Comparison of ENCODE assay signal across 8 cellular contexts in the genomic region with DNA sequence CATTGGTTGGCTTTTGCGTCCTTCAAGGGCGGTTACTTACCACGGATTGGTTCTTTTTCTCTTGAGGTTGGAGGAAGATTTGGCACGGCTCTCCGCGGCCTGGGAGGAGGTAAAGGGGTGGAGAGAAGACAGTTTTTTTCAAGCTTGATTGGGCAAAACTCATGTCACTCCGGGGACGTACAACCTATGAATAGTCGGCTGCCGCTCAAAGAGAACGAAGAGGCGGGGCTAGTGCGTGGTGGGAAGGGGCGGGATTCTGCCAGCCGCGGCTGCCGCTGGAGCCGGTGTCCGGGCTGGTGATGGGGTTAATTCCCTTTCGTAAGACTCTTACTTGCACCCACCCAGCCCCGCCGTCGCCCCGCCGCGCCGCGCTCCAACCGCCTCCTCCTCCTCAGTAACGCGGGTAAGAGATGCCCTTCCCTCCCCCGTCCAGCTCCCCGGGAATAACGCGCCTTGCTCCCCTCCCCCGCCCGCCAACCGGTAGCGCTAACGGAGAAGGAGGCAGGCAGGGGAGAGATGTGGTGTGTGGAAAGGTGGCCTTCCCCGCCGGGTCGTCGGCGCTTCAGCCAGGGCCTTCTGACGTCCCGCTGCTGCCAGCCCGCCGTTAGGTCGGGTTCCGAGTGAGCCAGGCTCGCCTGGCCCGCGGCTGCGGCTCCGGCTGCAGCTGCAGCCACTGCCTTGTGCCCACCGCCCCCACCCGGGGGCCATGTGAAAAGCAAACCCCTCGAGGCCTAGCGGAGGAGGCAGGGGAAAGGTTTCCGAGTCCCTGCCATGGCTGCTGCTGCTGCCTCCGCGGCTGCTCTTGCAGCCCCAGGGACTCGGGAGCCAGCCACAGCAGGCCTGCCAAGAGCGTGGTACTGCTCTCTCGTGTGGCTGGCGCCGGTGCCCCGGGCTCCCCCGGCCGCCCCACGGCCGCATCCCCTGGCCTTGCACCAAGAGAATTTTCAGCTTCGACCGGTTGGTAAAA. TPM values are rescaled to one million over a fixed set of nuclear protein-coding genes. Genes with fewer than 3 reads are reported as not detected.
DNase-seq lines count a peak whose midpoint lies in the region; ATAC-seq, FAIRE-seq and TF ChIP-seq lines count a peak whose summit lies in the region.

Gene R3HDM1, plus strand, starts transcription at position 254 of the 967 bp plus-strand sequence. CDS start 73,362 bp downstream, outside the sequence.

- H3K14ac ChIP-seq in trophoblast cell (ENCODE audit: low read length): peak within 1 kb of the TSS; percentile 86

- peak within 1 kb of the TSS; percentile 41 to 83 for H3K27ac Mint-ChIP-seq in T-cell

- H2BK12ac ChIP-seq in trophoblast cell (ENCODE audit: low read length): no peak within 1 kb of the TSS

- intact Hi-C loops in cardiac septum (cut with DNase I): loop anchor here (2.0 to 10.0 kb wide), 3 partner anchors 209 to 607 kb away; partner anchors contain the start of genes RAB3GAP1 and UBXN4
- intact Hi-C loops in transverse colon (cut with DNase I; ENCODE audit: low total_unique reads): no loop called here

- no peak for FAIRE-seq in GM12891 (lab: Jason Lieb, UNC)

- H2AK5ac ChIP-seq in trophoblast cell (ENCODE audit: low read length): peak within 1 kb of the TSS; percentile 49

- peak in 1 of 5 experiments; percentile 13 for TF ChIP-seq CTCF in transverse colon (IDR thresholded peaks at IDR 0.05)

- POLR2A ChIA-PET in T-cell (lab: Charles Lee): interaction anchor here in 1 of 2 donors (0.6 to 1.2 kb wide), 10 partner anchors 134 to 613 kb away, joined by 3 to 11 read pairs (median 3); partner anchors contain the start of genes CCNT2, RAB3GAP1 and UBXN4

- peaks cover 9% of the 10 kb centered on the region for H3K79me1 ChIP-seq in trophoblast cell (ENCODE audit: low read length)

- H3K79me2 ChIP-seq in trophoblast cell (ENCODE audit: control insufficient read depth, insufficient read depth, low read length, poor library complexity): peaks cover 4% of the 10 kb centered on the region

- peak within 1 kb of the TSS; percentile 19 for H3K4ac ChIP-seq in trophoblast cell (ENCODE audit: low read depth, low read length)

- no peaks in the 10 kb centered on the region for H3K27me3 Mint-ChIP-seq in T-cell

- peak; percentile 85 for ATAC-seq in HG02840 (IDR thresholded peaks at IDR 0.05; ENCODE audit: low FRiP score, unreplicated experiment)
- ATAC-seq in T-cell (replicated peaks in 1 of 4): peak; percentile 82 to 85 (median 83)

- no peak within 1 kb of the TSS for H3K4me3 Mint-ChIP-seq in T-cell

- TF ChIP-seq POLR2A in GM12891 (IDR thresholded peaks at IDR 0.05; ENCODE audit: low read depth, low read length): no peak
- peak; percentile 26 for TF ChIP-seq POLR2A in transverse colon (IDR thresholded peaks at IDR 0.05)

- H3K4me1 Mint-ChIP-seq in T-cell: peaks cover 23 to 30% (median 28%) of the 10 kb centered on the region in 3 donors

- peak within 1 kb of the TSS; percentile 75 for H3K27ac ChIP-seq in adipose tissue (ENCODE audit: low read depth, low read length)
- peak within 1 kb of the TSS; percentile 69 for H3K27ac ChIP-seq in trophoblast cell (ENCODE audit: low read depth, low read length)
- H3K27ac ChIP-seq in transverse colon: peak within 1 kb of the TSS; percentile 88 to 94 (median 92)

- no peaks in the 10 kb centered on the region for H3K36me3 Mint-ChIP-seq in T-cell

- H2BK120ac ChIP-seq in trophoblast cell (ENCODE audit: insufficient read depth, low read length, poor library complexity): peak within 1 kb of the TSS; percentile 46

- H3K9me3 Mint-ChIP-seq in T-cell: no peaks in the 10 kb centered on the region

- H3K4me2 ChIP-seq in trophoblast cell (ENCODE audit: low read length): peak within 1 kb of the TSS; percentile 95

- peaks cover 0 to 2% of the 10 kb centered on the region in 2 experiments for H3K36me3 ChIP-seq in trophoblast cell (ENCODE audit: control insufficient read depth in 1 of 2, insufficient read depth in 2 of 2, low read length in 2 of 2)
- H3K36me3 ChIP-seq in transverse colon: no peaks in the 10 kb centered on the region

- DNase-seq in GM12891 (ENCODE audit: insufficient read length, low spot score): peak; percentile 76
- peak; percentile 98 for DNase-seq in NCI-H1436 treated with DMSO at 0.1 percent for 48 hours (lab: John Stamatoyannopoulos, UW)
- DNase-seq in T-cell: peak; percentile 81 to 97 (median 95)
- DNase-seq in cardiac septum (ENCODE audit: low spot score): peak; percentile 98
- DNase-seq in trophoblast cell: peak; percentile 99 to 100
- peak; percentile 98 for DNase-seq in transverse colon

- CTCF ChIA-PET in T-cell (lab: Charles Lee): interaction anchor here in 1 of 2 donors (0.5 to 1.2 kb wide), 12 partner anchors 54 to 527 kb away, joined by 3 to 7 read pairs (median 4); partner anchors contain the start of genes RAB3GAP1 and UBXN4

- no peak for TF ChIP-seq EP300 in transverse colon (IDR thresholded peaks at IDR 0.05; ENCODE audit: low read depth)

- H3K23ac ChIP-seq in trophoblast cell (ENCODE audit: low read length): no peak within 1 kb of the TSS

- in situ Hi-C loops in transverse colon (cut with MboI; ENCODE audit: low pct_ligation_motif_present in 1 of 4, low pct_unique_long_range_greater_than_20kb in 1 of 4, low sequenced_read_pairs in 3 of 4): loop anchor here in 1 of 4 donors (10.0 kb wide), 1 partner anchor 213 kb away; the partner anchor contains the start of gene UBXN4

- H2BK5ac ChIP-seq in trophoblast cell (ENCODE audit: low read depth, low read length, poor library complexity): peak within 1 kb of the TSS; percentile 68

- H4K91ac ChIP-seq in trophoblast cell (ENCODE audit: low read depth, low read length): peak within 1 kb of the TSS; percentile 56

- WGBS in adipose tissue, 3 donors: 0 to 1% (median 0%) methylated on average over 54 to 73 of the region's 75 CpGs
- no CpG with 5 or more reads among the region's 75 CpGs for WGBS in trophoblast cell (ENCODE audit: extremely low coverage, insufficient coverage, insufficient read length)
- WGBS in transverse colon (ENCODE audit: low coverage in 1 of 2), 2 donors: 0 to 1% methylated on average over 1 to 54 of the region's 75 CpGs

- peak within 1 kb of the TSS; percentile 39 for H4K12ac ChIP-seq in trophoblast cell (ENCODE audit: low read depth, low read length)

- peak within 1 kb of the TSS; percentile 89 for H2AFZ ChIP-seq in trophoblast cell (ENCODE audit: insufficient read depth, low read length, poor library complexity)

- H3K4me1 ChIP-seq in trophoblast cell (ENCODE audit: control insufficient read depth in 1 of 2, insufficient read depth in 2 of 2, low read length in 2 of 2) (no peaks in the 10 kb centered on the region), transverse colon (peaks cover 0 to 22% (median 11%) of the 10 kb centered on the region in 4 donors)

- H3K4me3 ChIP-seq in trophoblast cell (ENCODE audit: low read depth, low read length) (peak within 1 kb of the TSS; percentile 98), transverse colon (peak within 1 kb of the TSS; percentile 78 to 94 (median 88))

- peak within 1 kb of the TSS; percentile 68 for H4K8ac ChIP-seq in trophoblast cell (ENCODE audit: low read depth, low read length)

- peak within 1 kb of the TSS; percentile 87 for H3K9ac ChIP-seq in trophoblast cell (ENCODE audit: low read length)

- H3K18ac ChIP-seq in trophoblast cell (ENCODE audit: low read length): peak within 1 kb of the TSS; percentile 71

- H3K27me3 ChIP-seq in trophoblast cell (ENCODE audit: insufficient read depth, low read length) (no peaks in the 10 kb centered on the region), transverse colon (no peaks in the 10 kb centered on the region)

- H3K9me3 ChIP-seq in trophoblast cell (ENCODE audit: insufficient read depth, low read depth, low read length) (peaks cover 3% of the 10 kb centered on the region), transverse colon (no peaks in the 10 kb centered on the region)

TF ChIP-seq in GM12891, 5 proteins besides CTCF, POLR2A, EP300 and RAD21:
- no peak for TF ChIP-seq SPI1 (IDR thresholded peaks at IDR 0.05; ENCODE audit: low read depth, low read length)
- TF ChIP-seq POLR2AphosphoS5 (IDR thresholded peaks at IDR 0.05; ENCODE audit: low read depth, low read length): no peak
- no peak for TF ChIP-seq TAF1 (IDR thresholded peaks at IDR 0.05; ENCODE audit: low read depth, low read length)
- TF ChIP-seq POU2F2 (IDR thresholded peaks at IDR 0.05; ENCODE audit: low read depth, low read length): no peak
- TF ChIP-seq PAX5 (IDR thresholded peaks at IDR 0.05; ENCODE audit: insufficient read depth, low read length, severe bottlenecking): no peak

RNA-seq across cellular contexts. Expression of gene R3HDM1, which starts in this region (rescaled TPM):
- 32.5 TPM for polyA plus RNA-seq in GM12891 (2012; ENCODE audit: low read depth, missing spikeins)
- total RNA-seq in T-cell (10 to 100 TPM; 38.4 to 44.8 (median 41.9) TPM), cardiac septum (21.2 TPM), transverse colon (10 to 100 TPM; 13.7 to 22.3 (median 19.2) TPM)
- 10 to 100 TPM in 2 of 3 donors, 1 to 10 TPM in 1; 5.2 to 12.5 (median 10.3) TPM for polyA plus RNA-seq in adipose tissue
- polyA plus RNA-seq in trophoblast cell (2013): 30.7 and 33.1 TPM in 2 replicates

Comparison
In these comparisons a context has a peak if more than half of its experiments do, and no peak if none do; other contexts are left out.
1. Peak in every context shown above with its lines: DNase-seq, ATAC-seq, H3K4me3 ChIP-seq and H3K27ac ChIP-seq.